In the genomic region with DNA sequence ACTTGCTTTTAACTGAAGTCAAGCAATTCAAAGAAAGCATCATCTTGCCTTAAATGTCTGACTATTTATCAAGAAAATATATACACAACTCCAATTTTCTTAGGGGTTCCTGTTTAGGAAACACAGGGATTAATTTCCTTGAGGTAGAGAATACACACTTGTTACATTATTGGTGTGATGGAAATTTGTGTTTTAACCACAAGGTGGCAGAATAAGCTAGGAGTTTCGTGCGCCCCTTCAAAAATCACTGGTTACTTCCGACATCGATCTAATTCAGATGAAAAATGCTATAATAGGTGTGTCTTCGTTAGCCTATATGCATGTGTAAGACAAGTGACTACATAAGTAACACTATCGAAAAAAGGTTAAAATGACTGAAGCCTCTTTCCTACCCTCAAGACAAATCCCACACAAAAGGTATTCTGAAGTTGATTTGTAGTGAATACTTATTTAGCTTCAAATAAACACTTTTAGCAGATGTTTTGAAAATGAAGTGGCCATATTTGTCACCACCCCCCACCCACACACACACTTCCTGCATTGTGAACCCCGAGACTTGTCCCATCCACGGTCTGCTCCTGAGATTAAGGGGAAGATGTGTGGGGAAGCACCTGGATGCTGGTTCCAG, we compare ENCODE assay signal across 1 cellular context.
TF ChIP-seq lines count a peak whose summit lies in the region.

No MANE protein-coding gene starts in this region.

TF ChIP-seq in H1, 55 proteins besides CTCF, POLR2A, EP300 and RAD21 (continued from another document):
- TF ChIP-seq, protein P1, sequence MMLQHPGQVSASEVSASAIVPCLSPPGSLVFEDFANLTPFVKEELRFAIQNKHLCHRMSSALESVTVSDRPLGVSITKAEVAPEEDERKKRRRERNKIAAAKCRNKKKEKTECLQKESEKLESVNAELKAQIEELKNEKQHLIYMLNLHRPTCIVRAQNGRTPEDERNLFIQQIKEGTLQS (IDR thresholded peaks at IDR 0.05; ENCODE audit: insufficient read depth, low read depth, low read length), result no peak
- TF ChIP-seq GTF2F1 (IDR thresholded peaks at IDR 0.05; ENCODE audit: borderline replicate concordance, low read depth, low read length) (no peak), POLR2AphosphoS5 (IDR thresholded peaks at IDR 0.05; ENCODE audit: low read depth, low read length) (no peak)
